ENCODE assay signal across 9 cellular contexts in the genomic region with DNA sequence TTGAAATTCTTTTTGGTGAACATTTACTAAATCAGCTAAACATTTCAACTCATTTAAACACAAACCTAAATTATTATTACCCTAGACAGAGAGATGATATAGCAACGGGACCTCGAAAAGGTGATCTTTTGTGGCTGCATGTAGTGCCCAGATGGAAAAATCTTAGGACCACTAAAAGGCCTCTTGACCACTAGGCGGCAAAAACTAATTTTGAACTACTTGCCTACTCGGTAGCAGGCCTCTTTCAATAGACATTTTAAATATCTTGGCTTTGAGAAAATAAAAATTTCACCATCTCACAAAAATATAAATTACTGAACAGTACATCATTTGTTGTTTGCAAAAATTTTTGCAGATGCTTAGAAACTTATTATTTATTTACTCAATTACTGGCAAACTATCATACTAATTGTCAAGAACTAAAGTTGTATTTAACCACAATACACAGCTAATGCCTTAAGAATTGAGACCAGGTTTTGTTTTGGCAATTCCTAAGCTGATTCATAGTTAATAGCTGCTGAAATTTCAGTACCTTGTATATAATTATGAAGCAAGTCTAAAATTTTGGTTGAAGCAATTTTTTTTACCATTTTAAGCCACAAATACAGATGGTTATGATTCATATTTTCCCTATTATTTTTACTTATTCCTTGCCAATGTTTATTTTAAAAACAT. TPM values are rescaled to one million over a fixed set of nuclear protein-coding genes. Genes with fewer than 3 reads are reported as not detected.
A peak's percentile ranks its signal among the peaks of the same experiment; 100 is the strongest.
DNase-seq lines count a peak whose midpoint lies in the region; ATAC-seq and TF ChIP-seq lines count a peak whose summit lies in the region.
"Had no signal": no experiment of that assay in that cellular context is flagged by ENCODE, and none has a peak within 500 bp of the region (broad histone marks: within the 10 kb centered on the region; RNA-seq: fewer than 3 reads in every experiment).

No MANE protein-coding gene starts in this region.

- H3K36me3 ChIP-seq in osteoblast (ENCODE audit: insufficient read depth, low read length) = peaks cover 39% of the 10 kb centered on the region

- H3K4me3 Mint-ChIP-seq in endothelial cell (ENCODE audit: unreplicated experiment) = no peak overlapping the region
- no peak overlapping the region for H3K4me3 Mint-ChIP-seq in activated CD4-positive, alpha-beta T cell treated with anti-CD3 and anti-CD28 coated beads, Interleukin-2, amount 10 ng/mL, durations not matched to agents 24 days and 14 days
- H3K4me3 Mint-ChIP-seq: activated T-cell treated with anti-CD3 and anti-CD28 coated beads, Interleukin-2, amount 50 U/mL, for 72 hours had no signal

- peak overlapping the region; percentile 93 for H3K27ac ChIP-seq in osteoblast (ENCODE audit: low read depth, low read length)

- TF ChIP-seq CTCF in endothelial cell (IDR thresholded peaks at IDR 0.05; ENCODE audit: unreplicated experiment) (peak; percentile 73), osteoblast (IDR thresholded peaks at IDR 0.05; ENCODE audit: extremely low read depth, low read depth, low read length) (peak; percentile 69)

- no peaks in the 10 kb centered on the region for H4K20me1 ChIP-seq in osteoblast (ENCODE audit: insufficient read depth, low read length)

- no peak overlapping the region for H2AFZ ChIP-seq in osteoblast (ENCODE audit: low read length)

- no peaks in the 10 kb centered on the region for H3K27me3 Mint-ChIP-seq in endothelial cell (ENCODE audit: unreplicated experiment)
- H3K27me3 Mint-ChIP-seq in activated CD4-positive, alpha-beta T cell treated with anti-CD3 and anti-CD28 coated beads, Interleukin-2, amount 10 ng/mL, durations not matched to agents 24 days and 14 days = no peaks in the 10 kb centered on the region

- peaks cover 63% of the 10 kb centered on the region for H3K4me1 ChIP-seq in osteoblast (ENCODE audit: insufficient read depth, low read length)

- no peaks in the 10 kb centered on the region for H3K36me3 Mint-ChIP-seq in endothelial cell (ENCODE audit: low read depth, unreplicated experiment)
- no peaks in the 10 kb centered on the region for H3K36me3 Mint-ChIP-seq in activated CD4-positive, alpha-beta T cell treated with anti-CD3 and anti-CD28 coated beads, Interleukin-2, amount 10 ng/mL, durations not matched to agents 24 days and 14 days (ENCODE audit: low read depth)

- H3K9me3 ChIP-seq in osteoblast (ENCODE audit: low read depth, low read length) = no peaks in the 10 kb centered on the region

- intact Hi-C loops in activated CD4-positive, alpha-beta T cell treated with anti-CD3 and anti-CD28 coated beads, Interleukin-2, amount 10 ng/mL, durations not matched to agents 24 days and 14 days (cut with micrococcal nuclease) = loop anchor here (1.0 kb wide), 1 partner anchor 459 kb away; no protein-coding TSS in a partner anchor

- no peak overlapping the region for H3K4me3 ChIP-seq in osteoblast (ENCODE audit: insufficient read depth, low read length)

- H3K27me3 ChIP-seq in osteoblast (ENCODE audit: insufficient read depth, low read length) = no peaks in the 10 kb centered on the region

- H3K27ac Mint-ChIP-seq in endothelial cell (ENCODE audit: unreplicated experiment) = no peak overlapping the region
- H3K27ac Mint-ChIP-seq in activated CD4-positive, alpha-beta T cell treated with anti-CD3 and anti-CD28 coated beads, Interleukin-2, amount 10 ng/mL, durations not matched to agents 24 days and 14 days = no peak overlapping the region
- H3K27ac Mint-ChIP-seq: activated T-cell treated with anti-CD3 and anti-CD28 coated beads, Interleukin-2, amount 50 U/mL, for 72 hours had no signal

- H3K4me2 ChIP-seq in osteoblast (ENCODE audit: insufficient read depth, low read length) = peak overlapping the region; percentile 66

- peaks cover 46% of the 10 kb centered on the region for H3K79me2 ChIP-seq in osteoblast (ENCODE audit: insufficient read depth, low read length)

- H3K9me3 Mint-ChIP-seq in endothelial cell (ENCODE audit: unreplicated experiment) = no peaks in the 10 kb centered on the region
- no peaks in the 10 kb centered on the region for H3K9me3 Mint-ChIP-seq in activated CD4-positive, alpha-beta T cell treated with anti-CD3 and anti-CD28 coated beads, Interleukin-2, amount 10 ng/mL, durations not matched to agents 24 days and 14 days
- H3K9me3 Mint-ChIP-seq: activated T-cell treated with anti-CD3 and anti-CD28 coated beads, Interleukin-2, amount 50 U/mL, for 72 hours had no signal

- DNase-seq in ELR (ENCODE audit: low read depth) (peak; percentile 72), NCI-H2227 treated with DMSO at 0.1 percent for 48 hours (lab: John Stamatoyannopoulos, UW) (peak; percentile 12), endothelial cell (ENCODE audit: low spot score) (no peak), osteoblast (ENCODE audit: insufficient read length, low spot score, missing footprints) (no peak), germinal center (ENCODE audit: low spot score) (no peak)
- DNase-seq in activated CD4-positive, alpha-beta T cell treated with anti-CD3 and anti-CD28 coated beads, Interleukin-2, amount 10 ng/mL, durations not matched to agents 24 days and 14 days = no peak
- DNase-seq: activated T-cell treated with anti-CD3 and anti-CD28 coated beads, Interleukin-2, amount 50 U/mL, for 72 hours had no signal

- peaks cover 6% of the 10 kb centered on the region for H3K4me1 Mint-ChIP-seq in endothelial cell (ENCODE audit: unreplicated experiment)
- H3K4me1 Mint-ChIP-seq in activated CD4-positive, alpha-beta T cell treated with anti-CD3 and anti-CD28 coated beads, Interleukin-2, amount 10 ng/mL, durations not matched to agents 24 days and 14 days = peaks cover 7% of the 10 kb centered on the region

- ATAC-seq in GM21381 (IDR thresholded peaks at IDR 0.05; ENCODE audit: unreplicated experiment) (no peak), GM19023 (IDR thresholded peaks at IDR 0.05; ENCODE audit: unreplicated experiment) (no peak)
- ATAC-seq: activated T-cell treated with anti-CD3 and anti-CD28 coated beads, Interleukin-2, amount 50 U/mL, for 72 hours had no signal

RNA-seq across cellular contexts. Expression of a gene that starts 9.4 kb away (rescaled TPM):
- total RNA-seq in endothelial cell (ENCODE audit: unreplicated experiment) (0.31 TPM), osteoblast (3,160 and 5,672 TPM in 2 replicates)
- total RNA-seq in activated CD4-positive, alpha-beta T cell treated with anti-CD3 and anti-CD28 coated beads, Interleukin-2, amount 10 ng/mL, durations not matched to agents 24 days and 14 days = 0.09 TPM in 1 of 2 replicates, not detected in the other

Comparison
In these comparisons a context has a peak if more than half of its experiments do, and no peak if none do; other contexts are left out.
1. DNase-seq: peak in ELR (single experiment) and NCI-H2227 treated with DMSO at 0.1 percent for 48 hours (single experiment); none in endothelial cell (single experiment), osteoblast (single experiment), germinal center (single experiment) and activated CD4-positive, alpha-beta T cell treated with anti-CD3 and anti-CD28 coated beads, Interleukin-2, amount 10 ng/mL, durations not matched to agents 24 days and 14 days (single experiment).
2. RNA of a gene that starts 9.4 kb away (total RNA-seq): 3,160 to 5,672 TPM in osteoblast; 0.31 TPM in endothelial cell (single experiment) and 0.09 TPM in activated CD4-positive, alpha-beta T cell treated with anti-CD3 and anti-CD28 coated beads, Interleukin-2, amount 10 ng/mL, durations not matched to agents 24 days and 14 days; every median in the first group is over 1,000 times any median in the second.